Comparison of ENCODE assay signal across 19 cellular contexts in the genomic region with DNA sequence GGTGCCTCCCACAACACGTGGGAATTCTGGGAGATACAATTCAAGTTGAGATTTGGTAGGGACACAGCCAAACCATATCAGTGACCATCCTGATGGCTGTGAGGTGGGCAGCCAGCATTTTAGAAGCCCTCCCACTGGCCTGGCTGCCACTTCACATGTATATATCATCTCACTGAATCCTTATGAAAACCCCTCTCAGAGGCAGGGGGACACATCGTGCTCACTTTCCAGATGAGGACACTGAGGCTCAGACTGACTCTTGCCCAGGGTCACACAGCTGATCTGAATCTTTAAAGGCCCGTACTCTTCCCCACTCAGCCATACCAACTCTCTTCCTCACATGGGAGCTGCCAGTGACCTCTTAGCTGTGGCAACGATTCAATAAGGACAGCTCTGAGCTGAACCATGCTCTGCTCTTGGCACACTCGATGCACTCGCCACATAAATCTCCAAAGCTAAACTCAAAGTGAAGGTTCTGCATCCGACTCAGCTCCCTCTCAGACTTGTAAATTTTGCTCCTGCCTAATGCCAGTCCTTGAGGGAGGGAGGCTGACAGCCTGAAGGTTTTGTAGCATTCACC. TPM values are rescaled to one million over a fixed set of nuclear protein-coding genes. Genes with fewer than 3 reads are reported as not detected.
DNase-seq lines count a peak whose midpoint lies in the region; ATAC-seq and TF ChIP-seq lines count a peak whose summit lies in the region.
"Had no signal": no experiment of that assay in that cellular context is flagged by ENCODE, and none has a peak within 500 bp of the region (broad histone marks: within the 10 kb centered on the region; RNA-seq: fewer than 3 reads in every experiment).

No MANE protein-coding gene starts in this region.

- peak overlapping the region; percentile 30 for H3K27ac Mint-ChIP-seq in Caco-2 (ENCODE audit: unreplicated experiment)
- H3K27ac Mint-ChIP-seq in activated CD4-positive, alpha-beta T cell treated with anti-CD3 and anti-CD28 coated beads, Interleukin-2, amount 10 ng/mL, durations not matched to agents 7 days and 5 days = no peak overlapping the region

- H3K36me3 Mint-ChIP-seq in Caco-2 (ENCODE audit: insufficient read depth, unreplicated experiment) = peaks cover 92% of the 10 kb centered on the region
- no peaks in the 10 kb centered on the region for H3K36me3 Mint-ChIP-seq in activated CD4-positive, alpha-beta T cell treated with anti-CD3 and anti-CD28 coated beads, Interleukin-2, amount 10 ng/mL, durations not matched to agents 7 days and 5 days (ENCODE audit: low read depth)

- H3K4me1 Mint-ChIP-seq in Caco-2 (ENCODE audit: low read depth, unreplicated experiment) = peaks cover 21% of the 10 kb centered on the region
- H3K4me1 Mint-ChIP-seq in activated CD4-positive, alpha-beta T cell treated with anti-CD3 and anti-CD28 coated beads, Interleukin-2, amount 10 ng/mL, durations not matched to agents 7 days and 5 days = no peaks in the 10 kb centered on the region

- no peaks in the 10 kb centered on the region for H3K27me3 Mint-ChIP-seq in Caco-2 (ENCODE audit: insufficient read depth, unreplicated experiment)
- peaks cover 7% of the 10 kb centered on the region for H3K27me3 Mint-ChIP-seq in activated CD4-positive, alpha-beta T cell treated with anti-CD3 and anti-CD28 coated beads, Interleukin-2, amount 10 ng/mL, durations not matched to agents 7 days and 5 days

- H4K20me1 ChIP-seq in Karpas-422 (ENCODE audit: insufficient read depth, low read depth, low read length) = no peaks in the 10 kb centered on the region

- TF ChIP-seq CTCF in Caco-2 (IDR thresholded peaks at IDR 0.05; ENCODE audit: insufficient read depth in 1 of 2, low read depth in 1 of 2, low read length in 1 of 2, severe bottlenecking in 1 of 2, unreplicated experiment in 1 of 2) (no peak), tibial artery (IDR thresholded peaks at IDR 0.05) (no peak)

- peaks cover 10% of the 10 kb centered on the region for H3K4me1 ChIP-seq in Caco-2
- peaks cover 28% of the 10 kb centered on the region for H3K4me1 ChIP-seq in Karpas-422 (ENCODE audit: low read length)
- peaks cover 6% of the 10 kb centered on the region for H3K4me1 ChIP-seq in right cardiac atrium (ENCODE audit: control insufficient read depth, insufficient read depth, low read length)
- no peaks in the 10 kb centered on the region for H3K4me1 ChIP-seq in tibial artery

- no peaks in the 10 kb centered on the region for H3K27me3 ChIP-seq in Caco-2 (replicated peaks; ENCODE audit: control insufficient read depth, insufficient read depth, low read length)
- H3K27me3 ChIP-seq in Karpas-422 (ENCODE audit: low read length) = no peaks in the 10 kb centered on the region; the same call in 1 of the 2 replicates
- H3K27me3 ChIP-seq in right cardiac atrium (ENCODE audit: control insufficient read depth, insufficient read depth) = no peaks in the 10 kb centered on the region
- H3K27me3 ChIP-seq in tibial artery = peaks cover 0 to 4% of the 10 kb centered on the region in 2 donors

- H3K9me3 ChIP-seq in Caco-2 = peaks cover 16% of the 10 kb centered on the region
- H3K9me3 ChIP-seq in Karpas-422 (ENCODE audit: low read length) = no peaks in the 10 kb centered on the region
- H3K9me3 ChIP-seq in right cardiac atrium (ENCODE audit: control insufficient read depth, low read length) = no peaks in the 10 kb centered on the region
- no peaks in the 10 kb centered on the region for H3K9me3 ChIP-seq in tibial artery
- H3K9me3 ChIP-seq: BE2C had no signal

- WGBS in right cardiac atrium = 60% methylated on average over 7 of the region's 7 CpGs

- CTCF ChIA-PET in Caco-2 (lab: Charles Lee) = no interaction called here
- CTCF ChIA-PET in activated CD4-positive, alpha-beta T cell treated with anti-CD3 and anti-CD28 coated beads, Interleukin-2, amount 10 ng/mL, durations not matched to agents 7 days and 5 days (lab: Charles Lee) = no interaction called here

- H2AFZ ChIP-seq in Karpas-422 (ENCODE audit: low read length) = no peak overlapping the region

- H3K79me2 ChIP-seq in Karpas-422 (ENCODE audit: low read length) = no peaks in the 10 kb centered on the region

- H3K27ac ChIP-seq in Karpas-422 (ENCODE audit: low read length) = no peak overlapping the region
- no peak overlapping the region for H3K27ac ChIP-seq in right cardiac atrium (ENCODE audit: low read length)
- peak overlapping the region; percentile 44 for H3K27ac ChIP-seq in temporal lobe (ENCODE audit: low read depth, low read length)
- H3K27ac ChIP-seq in tibial artery = no peak overlapping the region
- H3K27ac ChIP-seq: RWPE1 had no signal

- peak; percentile 39 to 51 for ATAC-seq in right cardiac atrium
- ATAC-seq: GM12878, SK-N-SH treated with all-trans-retinoic acid at 6 μM for 48 hours had no signal

- no peak overlapping the region for H3K4me3 Mint-ChIP-seq in Caco-2 (ENCODE audit: unreplicated experiment)
- no peak overlapping the region for H3K4me3 Mint-ChIP-seq in activated CD4-positive, alpha-beta T cell treated with anti-CD3 and anti-CD28 coated beads, Interleukin-2, amount 10 ng/mL, durations not matched to agents 7 days and 5 days

- POLR2A ChIA-PET in Caco-2 (lab: Charles Lee) = no interaction called here
- POLR2A ChIA-PET in activated CD4-positive, alpha-beta T cell treated with anti-CD3 and anti-CD28 coated beads, Interleukin-2, amount 10 ng/mL, durations not matched to agents 7 days and 5 days (lab: Charles Lee) = no interaction called here

- peaks cover 21% of the 10 kb centered on the region for H3K9me3 Mint-ChIP-seq in Caco-2 (ENCODE audit: unreplicated experiment)
- H3K9me3 Mint-ChIP-seq in activated CD4-positive, alpha-beta T cell treated with anti-CD3 and anti-CD28 coated beads, Interleukin-2, amount 10 ng/mL, durations not matched to agents 7 days and 5 days = no peaks in the 10 kb centered on the region

- no peak overlapping the region for H3K4me2 ChIP-seq in Karpas-422 (ENCODE audit: low read depth, low read length, poor library complexity, severe bottlenecking)

- H3K9ac ChIP-seq in Karpas-422 (ENCODE audit: low read length) = peak overlapping the region; percentile 16; the same call in 1 of the 2 replicates

- H3K4me3 ChIP-seq in Caco-2 (ENCODE audit: low read depth, low read length) = no peak overlapping the region
- H3K4me3 ChIP-seq in Karpas-422 (ENCODE audit: low read length) = no peak overlapping the region
- H3K4me3 ChIP-seq in right cardiac atrium (ENCODE audit: low read length) = no peak overlapping the region
- no peak overlapping the region for H3K4me3 ChIP-seq in tibial artery
- H3K4me3 ChIP-seq: GM12878 had no signal

- BruUV-seq in Caco-2 (replicated peaks; lab: Mats Ljungman, UMichigan) = no TSS peak

- H3K9me2 ChIP-seq in Karpas-422 (replicated peaks; ENCODE audit: insufficient read depth, low read length) = no peaks in the 10 kb centered on the region

- no peaks in the 10 kb centered on the region for H3K36me3 ChIP-seq in Caco-2 (ENCODE audit: control insufficient read depth, insufficient read depth, low read length)
- H3K36me3 ChIP-seq in Karpas-422 (ENCODE audit: insufficient read depth, low read length) = no peaks in the 10 kb centered on the region
- no peaks in the 10 kb centered on the region for H3K36me3 ChIP-seq in tibial artery
- H3K36me3 ChIP-seq: BE2C had no signal

- DNase-seq in Caco-2 (no peak), Karpas-422 (no peak), right cardiac atrium (peak in 1 of 3 donors; percentile 21), tibial artery (no peak), NCI-H748 (lab: John Stamatoyannopoulos, UW; ENCODE audit: unreplicated experiment) (no peak)
- DNase-seq in activated CD4-positive, alpha-beta T cell treated with anti-CD3 and anti-CD28 coated beads, Interleukin-2, amount 10 ng/mL, durations not matched to agents 7 days and 5 days = no peak
- DNase-seq: BE2C, H7, KG1, NCI-H1092 treated with DMSO at 0.1 percent for 48 hours, NCI-H146, NCI-H2029, NCI-H2227 treated with DMSO at 0.1 percent for 48 hours, NCI-H510A, NCI-H748 treated with DMSO at 0.1 percent for 48 hours had no signal

- intact Hi-C loops in Caco-2 (cut with micrococcal nuclease; ENCODE audit: unreplicated experiment) = no loop called here
- intact Hi-C loops in right cardiac atrium (cut with DNase I) = no loop called here
- intact Hi-C loops in tibial artery (cut with DNase I; ENCODE audit: low total_unique reads) = no loop called here

RNA-seq across cellular contexts. Expression of a gene that starts 25.5 kb away (rescaled TPM):
- total RNA-seq in Caco-2 (2022) = 266 and 317 TPM in 2 replicates
- not detected in 2 replicates for total RNA-seq in Karpas-422 (2014; rRNA removed; shearing (Covaris generic); ENCODE audit: low replicate concordance)
- total RNA-seq in right cardiac atrium = 10 to 100 TPM; 29.1 to 39.4 (median 32.3) TPM
- polyA plus RNA-seq in right cardiac atrium = 22.4 TPM
- 9.6 TPM for total RNA-seq in temporal lobe
- not detected for total RNA-seq in activated CD4-positive, alpha-beta T cell treated with anti-CD3 and anti-CD28 coated beads, Interleukin-2, amount 10 ng/mL, durations not matched to agents 7 days and 5 days

Comparison
In these comparisons a context has a peak if more than half of its experiments do, and no peak if none do; other contexts are left out.
1. RNA of a gene that starts 25.5 kb away (total RNA-seq): 266 to 317 TPM in Caco-2, 29.1 to 39.4 TPM in right cardiac atrium and 9.6 TPM in temporal lobe (single experiment); not detected in activated CD4-positive, alpha-beta T cell treated with anti-CD3 and anti-CD28 coated beads, Interleukin-2, amount 10 ng/mL, durations not matched to agents 7 days and 5 days and not detected in Karpas-422; every median in the first group is over 10 times any median in the second.